Comparison of ENCODE assay signal across 30 cellular contexts in the genomic region with DNA sequence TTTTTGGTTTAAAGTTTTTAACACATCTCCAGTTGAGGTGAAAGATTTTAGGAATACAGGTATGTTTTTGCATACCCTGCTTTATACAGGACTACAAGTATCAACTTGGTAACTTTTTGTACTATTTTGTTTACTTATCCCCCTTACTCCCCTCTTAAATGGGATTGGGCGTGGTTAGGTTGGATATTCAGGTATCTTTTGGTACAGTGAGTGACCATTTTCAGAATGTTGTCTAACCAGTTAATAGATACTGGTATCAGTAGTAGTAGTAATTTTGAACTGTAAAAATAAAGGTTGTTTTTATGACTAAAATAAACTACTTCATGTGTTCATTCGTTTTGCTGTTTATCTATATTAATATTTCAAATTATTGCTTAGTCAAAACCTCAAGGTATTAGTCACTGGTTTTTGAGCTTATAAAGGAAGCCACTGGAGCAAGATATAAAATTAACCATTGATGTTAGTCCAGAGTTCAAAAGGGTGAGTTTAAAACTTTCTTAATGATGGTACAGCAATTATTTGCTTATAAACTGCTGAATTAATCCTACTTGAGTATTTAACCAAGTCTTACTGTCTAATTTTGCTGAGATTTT. TPM values are rescaled to one million over a fixed set of nuclear protein-coding genes. Genes with fewer than 3 reads are reported as not detected.
A peak's percentile ranks its signal among the peaks of the same experiment; 100 is the strongest.
DNase-seq lines count a peak whose midpoint lies in the region; ATAC-seq, FAIRE-seq and TF ChIP-seq lines count a peak whose summit lies in the region.
"Had no signal": no experiment of that assay in that cellular context is flagged by ENCODE, and none has a peak within 500 bp of the region (broad histone marks: within the 10 kb centered on the region; RNA-seq: fewer than 3 reads in every experiment).

No MANE protein-coding gene starts in this region.

- H3K9ac ChIP-seq in SK-N-SH (no peak overlapping the region), K562 (ENCODE audit: insufficient read depth in 1 of 2, low read depth in 2 of 2, low read length in 2 of 2) (no peak overlapping the region)

- H3K4me2 ChIP-seq in SK-N-SH = no peak overlapping the region
- no peak overlapping the region for H3K4me2 ChIP-seq in K562 (ENCODE audit: insufficient read depth, low read length)

- no peak for TF ChIP-seq EP300 in SK-N-SH (IDR thresholded peaks at IDR 0.05; ENCODE audit: borderline replicate concordance in 1 of 2, low read depth in 1 of 2, low read length in 1 of 2)
- TF ChIP-seq EP300 in K562 (IDR thresholded peaks at IDR 0.05; ENCODE audit: low read length) = no peak

- no peak for FAIRE-seq in K562 (lab: Jason Lieb, UNC)
- FAIRE-seq: endometrium, GM19239, TTC549 had no signal

- ATAC-seq in SK-N-SH treated with all-trans-retinoic acid at 6 μM for 48 hours = no peak
- no peak for ATAC-seq in K562
- ATAC-seq in GM18511 (IDR thresholded peaks at IDR 0.05; ENCODE audit: unreplicated experiment) = no peak
- ATAC-seq: activated T-cell treated with anti-CD3 and anti-CD28 coated beads, Interleukin-2, amount 50 U/mL, for 72 hours; body of pancreas; right lobe of liver had no signal

- no peak for TF ChIP-seq POLR2A in K562 (conservative IDR thresholded peaks at IDR 0.05)

- H3K27me3 ChIP-seq in SK-N-SH (ENCODE audit: insufficient read depth) (no peaks in the 10 kb centered on the region), K562 (ENCODE audit: control insufficient read depth in 2 of 2, insufficient read depth in 2 of 2, low read length in 2 of 2) (peaks cover 0 to 14% of the 10 kb centered on the region in 2 experiments; a peak in 2 of 5 replicates)
- H3K27me3 ChIP-seq: right lobe of liver had no signal

- H2AFZ ChIP-seq in SK-N-SH (ENCODE audit: low read depth) (no peak overlapping the region), K562 (ENCODE audit: low read depth, low read length) (0 out of 2 replicates have a peak overlapping the region, but pooled peaks have one; percentile 42)

- CTCF ChIA-PET in SK-N-SH (lab: Yijun Ruan, JAX) = no interaction called here
- CTCF ChIA-PET in K562 (lab: Yijun Ruan, JAX; ENCODE audit: low intra/inter-chr PET ratio) = no interaction called here

- DNase-seq in SK-N-SH = no peak
- DNase-seq in K562 (ENCODE audit: extremely low read depth in 1 of 4, low spot score in 3 of 4) = no peak
- peak; percentile 35 for DNase-seq in iris pigment epithelial cell (ENCODE audit: low read depth)
- no peak for DNase-seq in occipital lobe (lab: John Stamatoyannopoulos, UW)
- no peak for DNase-seq in mesenteric fat pad (ENCODE audit: low spot score)
- DNase-seq in RKO (ENCODE audit: low spot score) = no peak
- DNase-seq: activated CD4-positive, alpha-beta T cell treated with anti-CD3 and anti-CD28 coated beads, Interleukin-2, amount 50 U/mL, for 48 hours; activated naive CD4-positive, alpha-beta T cell treated with Interleukin-2 at 50 U/mL for 16 hours; activated T-cell treated with anti-CD3 and anti-CD28 coated beads, Interleukin-2, amount 50 U/mL, for 72 hours; body of pancreas; Caco-2; cerebellar nuclear complex; DMS53; esophagus squamous epithelium; GOT3; HFFc6; hippocampal formation; NCI-H1048; NCI-H187 treated with DMSO at 0.1 percent for 48 hours; NCI-H2171 treated with DMSO at 0.1 percent for 48 hours; NCI-H510A; OCI-M1; right lobe of liver; stimulated activated CD4-positive, alpha-beta T cell treated with anti-CD3 and anti-CD28 coated beads, Interleukin-4, amount 100 ng/mL, for 4 hours had no signal

- POLR2A ChIA-PET in SK-N-SH (lab: Yijun Ruan, JAX) = no interaction called here
- POLR2A ChIA-PET in K562 (lab: Yijun Ruan, JAX) = no interaction called here

- no peak for TF ChIP-seq CTCF in SK-N-SH (IDR thresholded peaks at IDR 0.05)
- TF ChIP-seq CTCF in K562 (IDR thresholded peaks at IDR 0.05 in 2 of 3, conservative IDR thresholded peaks at IDR 0.05 in 1 of 3; ENCODE audit: insufficient read depth in 2 of 3, low read depth in 1 of 3, low read length in 3 of 3) = no peak

- TF ChIP-seq RAD21 in SK-N-SH (IDR thresholded peaks at IDR 0.05; ENCODE audit: low read length) (no peak), K562 (CRISPR knock-in tag; conservative IDR thresholded peaks at IDR 0.05 in 1 of 2, IDR thresholded peaks at IDR 0.05 in 1 of 2) (no peak)

- H3K4me3 ChIP-seq in SK-N-SH (ENCODE audit: low read depth in 2 of 2, low read length in 1 of 2) (peak overlapping the region in 1 of 2 experiments; percentile 73; a peak in 1 of 4 replicates), K562 (no peak overlapping the region)
- H3K4me3 ChIP-seq: body of pancreas, esophagus squamous epithelium, right lobe of liver had no signal

- no peaks in the 10 kb centered on the region for H3K79me2 ChIP-seq in SK-N-SH (ENCODE audit: insufficient read depth)
- no peaks in the 10 kb centered on the region for H3K79me2 ChIP-seq in K562 (ENCODE audit: control insufficient read depth, insufficient read depth, low read length)

- WGBS in SK-N-SH (ENCODE audit: low lambda C conversion rate) = 35% methylated on average over 2 of the region's 2 CpGs
- WGBS in K562 (ENCODE audit: insufficient coverage, low coverage, missing lambda C conversion rate) = 15% methylated on average over 2 of the region's 2 CpGs

- peaks cover 0 to 30% of the 10 kb centered on the region in 2 experiments for H3K36me3 ChIP-seq in SK-N-SH (replicated peaks in 1 of 2; ENCODE audit: control insufficient read depth in 1 of 2, insufficient read depth in 2 of 2, low read length in 1 of 2)
- no peaks in the 10 kb centered on the region for H3K36me3 ChIP-seq in K562 (ENCODE audit: control insufficient read depth, insufficient read depth, low read length)
- H3K36me3 ChIP-seq: esophagus squamous epithelium had no signal

- in situ Hi-C loops in K562 (cut with MboI) = no loop called here

- intact Hi-C loops in K562 (cut with micrococcal nuclease) = loop anchor here (5.0 kb wide), 1 partner anchor 131 kb away; no protein-coding TSS in a partner anchor

- H3K27ac ChIP-seq in SK-N-SH (ENCODE audit: low read depth in 2 of 2, low read length in 1 of 2) = peak overlapping the region in 1 of 2 experiments; percentile 23; a peak in 1 of 4 replicates
- H3K27ac ChIP-seq in K562 (ENCODE audit: extremely low read depth, low read depth, low read length) = no peak overlapping the region
- H3K27ac ChIP-seq: 22Rv1, body of pancreas, esophagus squamous epithelium, right lobe of liver had no signal

- H3K4me1 ChIP-seq in SK-N-SH (ENCODE audit: control insufficient read depth in 1 of 2, insufficient read depth in 2 of 2, low read depth in 1 of 2, low read length in 1 of 2) = peaks cover 0 to 3% of the 10 kb centered on the region in 2 experiments; a peak in 1 of 4 replicates
- peaks cover 3 to 14% of the 10 kb centered on the region in 2 experiments; a peak in 3 of 5 replicates for H3K4me1 ChIP-seq in K562 (replicated peaks in 1 of 2; ENCODE audit: control insufficient read depth in 2 of 2, insufficient read depth in 2 of 2, low read length in 2 of 2)

- no peaks in the 10 kb centered on the region for H3K9me1 ChIP-seq in K562 (ENCODE audit: control insufficient read depth, insufficient read depth, low read length)

- H3F3A ChIP-seq in SK-N-SH (replicated peaks; ENCODE audit: insufficient read depth) = no peaks in the 10 kb centered on the region

- BruUV-seq in K562 (replicated peaks; lab: Mats Ljungman, UMichigan) = no TSS peak

- H3K9me2 ChIP-seq in SK-N-SH = no peaks in the 10 kb centered on the region

- H4K20me1 ChIP-seq in SK-N-SH (ENCODE audit: insufficient read depth) (no peaks in the 10 kb centered on the region), K562 (replicated peaks; ENCODE audit: control insufficient read depth, insufficient read depth, low read length) (no peaks in the 10 kb centered on the region)

- H3K9me3 ChIP-seq in SK-N-SH = no peaks in the 10 kb centered on the region
- no peaks in the 10 kb centered on the region for H3K9me3 ChIP-seq in K562 (replicated peaks; ENCODE audit: control insufficient read depth, insufficient read depth, low read depth, low read length)
- H3K9me3 ChIP-seq: body of pancreas, Caco-2, esophagus squamous epithelium, right lobe of liver had no signal

TF ChIP-seq in SK-N-SH, 30 proteins besides CTCF, POLR2A, EP300 and RAD21:
- TF ChIP-seq JUND (IDR thresholded peaks at IDR 0.05) (0 out of 2 replicates have a peak, but pooled peaks have one; percentile 9), ELF1 (IDR thresholded peaks at IDR 0.05) (no peak)

TF ChIP-seq in SK-N-SH treated with all-trans-retinoic acid at 6 μM for 48 hours, 23 proteins besides CTCF, POLR2A, EP300 and RAD21 (continues in another document):
- TF ChIP-seq TOX (CRISPR knock-in tag; IDR thresholded peaks at IDR 0.05; ENCODE audit: borderline replicate concordance) = no peak

RNA-seq across cellular contexts. Expression of gene MME, which starts 3.3 kb away (rescaled TPM):
- polyA plus RNA-seq in SK-N-SH (2012; rRNA removed) = 167 and 286 TPM in 2 replicates
- polyA plus RNA-seq in SK-N-SH (2012; cell fraction: cytosol; rRNA removed) = 264 and 284 TPM in 2 replicates
- polyA plus RNA-seq in SK-N-SH (2012; cell fraction: nucleus; rRNA removed) = 123 and 209 TPM in 2 replicates
- 6.1 and 11.5 TPM in 2 replicates for total RNA-seq in K562 (2011; cell fraction: chromatin; rRNA removed; ENCODE audit: low replicate concordance)
- 3.4 and 6.2 TPM in 2 replicates for total RNA-seq in K562 (2011; cell fraction: nucleolus; rRNA removed)
- total RNA-seq in K562 (2011; cell fraction: nucleoplasm; rRNA removed) = 3.4 and 4.0 TPM in 2 replicates
- total RNA-seq in K562 (2014; rRNA removed) = 2.7 and 4.2 TPM in 2 replicates
- total RNA-seq in K562 (2014; rRNA removed; fragmentation: Illumina TruSeq; extraction: Trizol) = 1.8 and 2.7 TPM in 2 replicates
- total RNA-seq in K562 (2015; rRNA removed; fragmentation: Illumina TruSeq; extraction: Trizol) = 8.6 and 10.3 TPM in 2 replicates
- total RNA-seq in K562 (2021) = 2.1 and 2.5 TPM in 2 replicates
- polyA plus RNA-seq in K562 (2011; rRNA removed) = 6.6 and 7.2 TPM in 2 replicates
- polyA plus RNA-seq in K562 (2011; cell fraction: cytosol; rRNA removed) = 3.4 and 4.9 TPM in 2 replicates
- polyA plus RNA-seq in K562 (2011; cell fraction: nucleus; rRNA removed) = 5.9 and 8.1 TPM in 2 replicates
- polyA plus RNA-seq in K562 (2012) = 10.6 and 11.3 TPM in 2 replicates
- 1.3 and 2.0 TPM in 2 replicates for polyA plus RNA-seq in K562 (2014; fragmentation: Illumina TruSeq; extraction: Trizol)
- polyA plus RNA-seq in K562 (2014; fragmentation: Nextera tagmentation; extraction: Ambion mirVana) = under 1 TPM; 0.80 to 0.94 TPM
- polyA plus RNA-seq in K562 (2014; rRNA removed) = 2.0 and 3.4 TPM in 2 replicates
- 15.8 and 17.1 TPM in 2 replicates for polyA minus RNA-seq in K562 (2011; rRNA and poly(A)+ RNA removed)
- 4.4 and 8.6 TPM in 2 replicates for polyA minus RNA-seq in K562 (2011; cell fraction: cytosol; rRNA and poly(A)+ RNA removed)
- polyA minus RNA-seq in K562 (2011; cell fraction: nucleus; rRNA and poly(A)+ RNA removed) = 5.4 and 16.2 TPM in 2 replicates
- 7.2 TPM for total RNA-seq in occipital lobe
- total RNA-seq in mesenteric fat pad = 138 TPM
- total RNA-seq: activated T-cell treated with anti-CD3 and anti-CD28 coated beads, Interleukin-2, amount 50 U/mL, for 72 hours had no signal

Comparison
In these comparisons a context has a peak if more than half of its experiments do, and no peak if none do; other contexts are left out.
1. RNA of gene MME, which starts 3.3 kb away (total RNA-seq): 138 TPM in mesenteric fat pad (single experiment); 7.2 TPM in occipital lobe (single experiment) and 1.8 to 11.5 TPM in K562; every median in the first group is over 10 times any median in the second.
2. Of the 27 proteins assayed by ChIP-seq in both K562 and SK-N-SH: peak only in K562: none; only in SK-N-SH: JUND; in both: none; in neither: 26.